In the genomic region with DNA sequence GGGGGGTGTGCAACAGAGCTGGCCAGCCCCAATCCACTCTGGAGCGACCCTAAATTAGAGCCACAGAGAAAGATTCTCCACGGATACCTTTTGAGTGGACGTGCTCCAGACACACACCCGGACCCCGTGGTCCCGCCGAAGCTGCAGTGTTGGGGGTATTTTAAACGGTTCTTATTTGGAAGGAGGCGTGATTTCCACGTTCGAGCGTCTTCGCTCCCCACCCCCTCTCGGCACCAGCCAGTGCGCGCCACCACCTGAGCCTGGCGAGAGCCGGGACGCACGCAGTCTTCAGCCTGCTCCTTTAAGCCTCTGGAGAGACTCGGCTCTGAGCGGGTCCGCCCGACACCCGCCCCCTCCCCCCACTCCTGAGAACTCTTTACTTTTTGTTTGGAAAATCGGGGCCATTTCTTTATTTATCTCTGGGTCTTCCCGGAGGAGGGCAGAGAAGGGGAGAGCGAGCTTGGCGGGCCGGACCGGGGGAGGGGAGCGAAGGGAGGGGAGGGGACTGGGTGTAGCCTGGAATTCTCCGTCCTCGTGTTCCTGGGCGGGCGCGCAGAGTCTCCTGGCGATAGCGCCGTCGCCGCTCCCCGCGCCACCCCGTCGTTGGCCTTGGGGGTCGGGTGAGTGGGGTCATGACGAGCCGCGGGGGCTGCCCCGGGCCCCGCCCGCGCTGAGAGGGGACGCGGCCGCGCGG, we compare ENCODE assay signal across 11 cellular contexts. TPM values are rescaled to one million over a fixed set of nuclear protein-coding genes. Genes with fewer than 3 reads are reported as not detected.
A peak's percentile ranks its signal among the peaks of the same experiment; 100 is the strongest.
DNase-seq lines count a peak whose midpoint lies in the region; ATAC-seq and TF ChIP-seq lines count a peak whose summit lies in the region.
"Had no signal": no experiment of that assay in that cellular context is flagged by ENCODE, and none has a peak within 500 bp of the region (broad histone marks: within the 10 kb centered on the region; RNA-seq: fewer than 3 reads in every experiment).

No MANE protein-coding gene starts in this region.

- no peaks in the 10 kb centered on the region for H3K9me3 Mint-ChIP-seq in CD4-positive, alpha-beta T cell
- no peaks in the 10 kb centered on the region for H3K9me3 Mint-ChIP-seq in stimulated activated effector memory CD8-positive, alpha-beta T cell treated with anti-CD3 and anti-CD28 coated beads, Interleukin-12 subunit alpha, Interleukin-12 subunit beta, amount 100 ng/mL, for 72 hours
- H3K9me3 Mint-ChIP-seq: activated naive CD4-positive, alpha-beta T cell treated with anti-CD3 and anti-CD28 coated beads, Interleukin-2, amount 50 U/mL, for 72 hours; immature natural killer cell had no signal

- no peaks in the 10 kb centered on the region for H4K20me1 ChIP-seq in neural cell (ENCODE audit: insufficient read depth)

- ATAC-seq in left cardiac atrium (no peak), GM18861 (IDR thresholded peaks at IDR 0.05; ENCODE audit: unreplicated experiment) (no peak)
- no peak for ATAC-seq in CD4-positive, alpha-beta T cell (ENCODE audit: poor library complexity)
- no peak for ATAC-seq in stimulated activated effector memory CD8-positive, alpha-beta T cell treated with anti-CD3 and anti-CD28 coated beads, Interleukin-12 subunit alpha, Interleukin-12 subunit beta, amount 100 ng/mL, for 72 hours

- H3K36me3 ChIP-seq in left ventricle myocardium inferior (no peaks in the 10 kb centered on the region), colonic mucosa (no peaks in the 10 kb centered on the region), neural cell (ENCODE audit: insufficient read depth, low read length) (no peaks in the 10 kb centered on the region)

- H3K27me3 Mint-ChIP-seq in CD4-positive, alpha-beta T cell = peaks cover 43% of the 10 kb centered on the region

- TF ChIP-seq CTCF in left ventricle myocardium inferior (IDR thresholded peaks at IDR 0.05; ENCODE audit: borderline replicate concordance) (no peak), colonic mucosa (IDR thresholded peaks at IDR 0.05) (no peak), neural cell (IDR thresholded peaks at IDR 0.05; ENCODE audit: poor library complexity, severe bottlenecking) (no peak)
- no peak for TF ChIP-seq CTCF in CD4-positive, alpha-beta T cell (IDR thresholded peaks at IDR 0.05)

- CTCF ChIA-PET in CD4-positive, alpha-beta T cell (lab: Charles Lee) = no interaction called here

- intact Hi-C loops in left ventricle myocardium inferior (cut with micrococcal nuclease) = no loop called here
- intact Hi-C loops in left cardiac atrium (cut with DNase I) = no loop called here
- intact Hi-C loops in colonic mucosa (cut with DNase I) = no loop called here
- intact Hi-C loops in CD4-positive, alpha-beta T cell (cut with DNase I, micrococcal nuclease) = no loop called here

- no peaks in the 10 kb centered on the region for H3F3A ChIP-seq in neural cell (ENCODE audit: insufficient read depth, low read length, poor library complexity, severe bottlenecking)

- peaks cover 25% of the 10 kb centered on the region for H3K79me2 ChIP-seq in neural cell (replicated peaks; ENCODE audit: insufficient read depth, low read length)

- TF ChIP-seq RAD21 in neural cell (conservative IDR thresholded peaks at IDR 0.05) = no peak

- no peaks in the 10 kb centered on the region for H3K9me2 ChIP-seq in neural cell (ENCODE audit: insufficient read depth, low read length)

- H3K27ac Mint-ChIP-seq in CD4-positive, alpha-beta T cell = no peak overlapping the region
- H3K27ac Mint-ChIP-seq in stimulated activated effector memory CD8-positive, alpha-beta T cell treated with anti-CD3 and anti-CD28 coated beads, Interleukin-12 subunit alpha, Interleukin-12 subunit beta, amount 100 ng/mL, for 72 hours = no peak overlapping the region
- H3K27ac Mint-ChIP-seq: activated naive CD4-positive, alpha-beta T cell treated with anti-CD3 and anti-CD28 coated beads, Interleukin-2, amount 50 U/mL, for 72 hours; immature natural killer cell had no signal

- H3K4me1 ChIP-seq in left ventricle myocardium inferior = peaks cover 16% of the 10 kb centered on the region
- H3K4me1 ChIP-seq in colonic mucosa = no peaks in the 10 kb centered on the region

- H3K4me3 Mint-ChIP-seq in CD4-positive, alpha-beta T cell = no peak overlapping the region
- no peak overlapping the region for H3K4me3 Mint-ChIP-seq in stimulated activated effector memory CD8-positive, alpha-beta T cell treated with anti-CD3 and anti-CD28 coated beads, Interleukin-12 subunit alpha, Interleukin-12 subunit beta, amount 100 ng/mL, for 72 hours
- H3K4me3 Mint-ChIP-seq: immature natural killer cell had no signal

- H3K9me3 ChIP-seq in left ventricle myocardium inferior (replicated peaks) = no peaks in the 10 kb centered on the region
- H3K9me3 ChIP-seq in colonic mucosa = no peaks in the 10 kb centered on the region
- no peaks in the 10 kb centered on the region for H3K9me3 ChIP-seq in neural cell (ENCODE audit: low read length)
- H3K9me3 ChIP-seq in CD4-positive, alpha-beta T cell (ENCODE audit: control insufficient read depth, low read length) = no peaks in the 10 kb centered on the region

- DNase-seq in left ventricle myocardium inferior (no peak), left cardiac atrium (no peak), colonic mucosa (peak; percentile 23), GM03348 (ENCODE audit: low spot score) (no peak)
- DNase-seq in CD4-positive, alpha-beta T cell = no peak
- no peak for DNase-seq in stimulated activated effector memory CD8-positive, alpha-beta T cell treated with anti-CD3 and anti-CD28 coated beads, Interleukin-12 subunit alpha, Interleukin-12 subunit beta, amount 100 ng/mL, for 72 hours (ENCODE audit: low spot score in 2 of 2)
- DNase-seq: immature natural killer cell had no signal

- no peak for TF ChIP-seq EP300 in neural cell (conservative IDR thresholded peaks at IDR 0.05; ENCODE audit: poor library complexity, severe bottlenecking)

- H3K4me2 ChIP-seq in neural cell (ENCODE audit: low read length) = peak overlapping the region; percentile 30

- no peak overlapping the region for H3K27ac ChIP-seq in left ventricle myocardium inferior (replicated peaks)
- no peak overlapping the region for H3K27ac ChIP-seq in colonic mucosa
- H3K27ac ChIP-seq in neural cell (ENCODE audit: low read length) = peak overlapping the region; percentile 53
- H3K27ac ChIP-seq in CD4-positive, alpha-beta T cell (ENCODE audit: low read depth, low read length) = no peak overlapping the region

- H3K9ac ChIP-seq in colonic mucosa (ENCODE audit: low read depth in 2 of 2, low read length in 2 of 2) = no peak overlapping the region
- peak overlapping the region; percentile 66 for H3K9ac ChIP-seq in neural cell (ENCODE audit: low read length)

- peaks cover 5% of the 10 kb centered on the region for H3K4me1 Mint-ChIP-seq in CD4-positive, alpha-beta T cell (ENCODE audit: low read depth)
- H3K4me1 Mint-ChIP-seq in stimulated activated effector memory CD8-positive, alpha-beta T cell treated with anti-CD3 and anti-CD28 coated beads, Interleukin-12 subunit alpha, Interleukin-12 subunit beta, amount 100 ng/mL, for 72 hours = peaks cover 7% of the 10 kb centered on the region

- POLR2A ChIA-PET in CD4-positive, alpha-beta T cell (lab: Charles Lee) = no interaction called here

- H3K4me3 ChIP-seq in left ventricle myocardium inferior = peak overlapping the region; percentile 53
- H3K4me3 ChIP-seq in colonic mucosa = peak overlapping the region; percentile 14
- peak overlapping the region; percentile 70 for H3K4me3 ChIP-seq in neural cell (ENCODE audit: low read length)

- H3K27me3 ChIP-seq in left ventricle myocardium inferior (ENCODE audit: low read depth) = peaks cover 76% of the 10 kb centered on the region
- H3K27me3 ChIP-seq in colonic mucosa = peaks cover 27% of the 10 kb centered on the region
- peaks cover 9% of the 10 kb centered on the region for H3K27me3 ChIP-seq in neural cell (ENCODE audit: insufficient read depth, low read depth, low read length)
- peaks cover 8% of the 10 kb centered on the region for H3K27me3 ChIP-seq in CD4-positive, alpha-beta T cell (ENCODE audit: control insufficient read depth, insufficient read depth, low read length)

- H2AFZ ChIP-seq in neural cell (ENCODE audit: low read depth, low read length) = no peak overlapping the region

- no peaks in the 10 kb centered on the region for H3K36me3 Mint-ChIP-seq in CD4-positive, alpha-beta T cell (ENCODE audit: low read depth)
- H3K36me3 Mint-ChIP-seq in stimulated activated effector memory CD8-positive, alpha-beta T cell treated with anti-CD3 and anti-CD28 coated beads, Interleukin-12 subunit alpha, Interleukin-12 subunit beta, amount 100 ng/mL, for 72 hours = no peaks in the 10 kb centered on the region
- H3K36me3 Mint-ChIP-seq: immature natural killer cell had no signal

TF ChIP-seq in neural cell, 6 proteins besides CTCF, POLR2A, EP300 and RAD21:
- no peak for TF ChIP-seq MXI1 (conservative IDR thresholded peaks at IDR 0.05; ENCODE audit: poor library complexity, severe bottlenecking)

RNA-seq across cellular contexts. Expression of a gene that starts 0.7 kb away (rescaled TPM):
- total RNA-seq in left ventricle myocardium inferior = 0.22 TPM
- under 1 TPM; 0.03 to 0.24 TPM for total RNA-seq in left cardiac atrium
- 1 to 10 TPM in 1 of 2 donors, under 1 TPM in 1; 0.15 to 1.6 TPM for total RNA-seq in colonic mucosa
- 10.0 and 12.0 TPM in 2 replicates for polyA plus RNA-seq in neural cell
- 28.0 and 38.7 TPM in 2 replicates for polyA minus RNA-seq in neural cell
- not detected for total RNA-seq in CD4-positive, alpha-beta T cell
- total RNA-seq: activated naive CD4-positive, alpha-beta T cell treated with anti-CD3 and anti-CD28 coated beads, Interleukin-2, amount 50 U/mL, for 72 hours; HepG2 had no signal
- polyA plus RNA-seq: HepG2, immature natural killer cell had no signal

Comparison
In these comparisons a context has a peak if more than half of its experiments do, and no peak if none do; other contexts are left out.
1. H3K4me3 ChIP-seq: peak in every context shown above with its lines; median percentile 70 in neural cell; 53 in left ventricle myocardium inferior; 14 in colonic mucosa.